In the genomic region with DNA sequence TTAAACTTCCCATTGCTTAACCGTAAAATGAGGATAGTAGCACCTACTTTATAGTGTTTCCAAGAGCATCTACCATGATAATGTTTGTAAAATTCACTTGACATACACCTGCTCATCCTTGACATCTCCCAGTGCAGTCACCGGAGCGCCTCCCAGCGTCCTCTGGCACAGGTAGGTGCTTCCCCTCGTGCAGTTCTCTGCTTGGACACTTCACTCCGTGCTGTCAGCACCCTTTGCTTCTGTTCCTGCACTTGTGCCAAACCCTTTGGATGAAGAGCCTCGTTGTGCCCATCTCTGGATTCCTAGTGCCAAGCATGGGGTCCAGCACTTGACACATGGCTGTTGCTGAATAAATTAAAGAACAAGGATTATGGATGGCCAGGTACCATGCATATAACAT, we compare ENCODE assay signal across 25 cellular contexts.
"Had no signal": no experiment of that assay in that cellular context is flagged by ENCODE, and none has a peak within 500 bp of the region (broad histone marks: within the 10 kb centered on the region; RNA-seq: fewer than 3 reads in every experiment).

No MANE protein-coding gene starts in this region.

- H2AFZ ChIP-seq: hepatocyte had no signal

- DNase-seq: effector memory CD8-positive, alpha-beta T cell; esophagus squamous epithelium; foreskin fibroblast; glutamatergic neuron; left lung; mesendoderm; naive B cell; occipital lobe; pancreas; right lobe of liver; spleen; stimulated activated CD4-positive, alpha-beta T cell treated with anti-CD3 and anti-CD28 coated beads, Interleukin-15, amount 100 ng/mL, for 24 hours; stimulated activated CD4-positive, alpha-beta T cell treated with anti-CD3 and anti-CD28 coated beads, Interleukin-1b, Interleukin-23, amount 100 ng/mL, for 48 hours; stimulated activated CD4-positive, alpha-beta T cell treated with anti-CD3 and anti-CD28 coated beads, Interleukin-4, amount 100 ng/mL, for 24 hours; tibial artery; upper lobe of right lung had no signal

- H3K27ac ChIP-seq: hepatocyte, left lung, pancreas, right lobe of liver, upper lobe of right lung, vagina had no signal

- H3K4me3 Mint-ChIP-seq: dendritic cell treated with granulocyte-macrophage colony-stimulating factor and Interleukin-4, amounts not matched to agents 40 ng/mL and 50 ng/mL, for 4 days; effector memory CD8-positive, alpha-beta T cell; naive B cell; nephron; stimulated activated memory B cell treated with anti-CD40 and anti-IgM and Interleukin-4, amounts not matched to agents 10 μg/mL and 1 μg/mL and 100 μg/mL, for 72 hours; stimulated activated naive CD8-positive, alpha-beta T cell treated with anti-CD3 and anti-CD28 coated beads, Interleukin-15, Interleukin-2, amounts not matched to agents 100 ng/mL and 50 ng/mL, for 24 hours had no signal

- H3K9me3 ChIP-seq: esophagus squamous epithelium, gastroesophageal sphincter, left lung, pancreas, right lobe of liver, tibial artery, upper lobe of right lung, vagina had no signal

- H3K4me3 ChIP-seq: esophagus squamous epithelium, gastroesophageal sphincter, hepatocyte, left lung, lung, pancreas, right lobe of liver, spleen, tibial artery, upper lobe of right lung, vagina had no signal

- H3K4me2 ChIP-seq: hepatocyte had no signal

- ATAC-seq: effector memory CD8-positive, alpha-beta T cell; gastroesophageal sphincter; left lung; pancreas; right lobe of liver; stimulated activated memory B cell treated with anti-CD40 and anti-IgM and Interleukin-4, amounts not matched to agents 10 μg/mL and 1 μg/mL and 100 μg/mL, for 72 hours; upper lobe of right lung had no signal

- H3K36me3 ChIP-seq: left lung, pancreas, right lobe of liver, tibial artery, upper lobe of right lung, vagina had no signal

- H3K27ac Mint-ChIP-seq: effector memory CD8-positive, alpha-beta T cell; stimulated activated memory B cell treated with anti-CD40 and anti-IgM and Interleukin-4, amounts not matched to agents 10 μg/mL and 1 μg/mL and 100 μg/mL, for 72 hours; stimulated activated naive CD8-positive, alpha-beta T cell treated with anti-CD3 and anti-CD28 coated beads, Interleukin-15, Interleukin-2, amounts not matched to agents 100 ng/mL and 50 ng/mL, for 24 hours had no signal

- H3K9me3 Mint-ChIP-seq: dendritic cell treated with granulocyte-macrophage colony-stimulating factor and Interleukin-4, amounts not matched to agents 40 ng/mL and 50 ng/mL, for 4 days; effector memory CD8-positive, alpha-beta T cell; nephron; stimulated activated naive CD8-positive, alpha-beta T cell treated with anti-CD3 and anti-CD28 coated beads, Interleukin-15, Interleukin-2, amounts not matched to agents 100 ng/mL and 50 ng/mL, for 24 hours had no signal

- H3K27me3 Mint-ChIP-seq: dendritic cell treated with granulocyte-macrophage colony-stimulating factor and Interleukin-4, amounts not matched to agents 40 ng/mL and 50 ng/mL, for 4 days; effector memory CD8-positive, alpha-beta T cell; naive B cell; progenitor cell of endocrine pancreas; stimulated activated memory B cell treated with anti-CD40 and anti-IgM and Interleukin-4, amounts not matched to agents 10 μg/mL and 1 μg/mL and 100 μg/mL, for 72 hours; stimulated activated naive CD8-positive, alpha-beta T cell treated with anti-CD3 and anti-CD28 coated beads, Interleukin-15, Interleukin-2, amounts not matched to agents 100 ng/mL and 50 ng/mL, for 24 hours had no signal

- H3K27me3 ChIP-seq: esophagus squamous epithelium, gastroesophageal sphincter, hepatocyte, left lung, pancreas, right lobe of liver, spleen, tibial artery, upper lobe of right lung, vagina had no signal
